ENCODE assay signal across 32 cellular contexts in genomic region chr1:71231751-71232150, GRCh38.
A peak's percentile ranks its signal among the peaks of the same experiment; 100 is the strongest.
DNase-seq lines count a peak whose midpoint lies in the region; ATAC-seq lines count a peak whose summit lies in the region.
"Had no signal": no experiment of that assay in that cellular context is flagged by ENCODE, and none has a peak within 500 bp of the region (broad histone marks: within the 10 kb centered on the region; RNA-seq: fewer than 3 reads in every experiment).

No MANE protein-coding gene starts in this region.

- no peaks in the 10 kb centered on the region for H3K27me3 ChIP-seq in HAP-1 (ENCODE audit: low read depth)
- H3K27me3 ChIP-seq: BLaER1, foreskin keratinocyte, heart left ventricle, neutrophil, right lobe of liver, stomach, thyroid gland, vagina had no signal

- no peak overlapping the region for H3K4me3 ChIP-seq in HAP-1
- H3K4me3 ChIP-seq: BLaER1, heart left ventricle, right lobe of liver, stomach, thyroid gland, vagina had no signal

- in situ Hi-C loops in HAP-1 (cut with MboI; ENCODE audit: low sequenced_read_pairs) = no loop called here

- peak; percentile 23 for DNase-seq in DMS 273 treated with DMSO at 0.1 percent for 48 hours (lab: John Stamatoyannopoulos, UW)
- peak; percentile 26 for DNase-seq in NCI-H1105 treated with DMSO at 0.1 percent for 48 hours (lab: John Stamatoyannopoulos, UW)
- peak; percentile 28 for DNase-seq in astrocyte of the hippocampus (ENCODE audit: low read depth, low spot score)
- peak; percentile 2 for DNase-seq in iris pigment epithelial cell (ENCODE audit: low read depth)
- DNase-seq in Right ventricle myocardium superior = no peak
- no peak for DNase-seq in left lobe of liver (ENCODE audit: low spot score)
- DNase-seq in HAP-1 (ENCODE audit: low spot score in 2 of 2) = no peak
- no peak for DNase-seq in DMS114 treated with DMSO at 0.1 percent for 48 hours (lab: John Stamatoyannopoulos, UW; ENCODE audit: unreplicated experiment)
- DNase-seq: activated CD4-positive, alpha-beta T cell treated with anti-CD3 and anti-CD28 coated beads for 36 hours; activated naive CD4-positive, alpha-beta T cell treated with anti-CD3 and anti-CD28 coated beads, Interleukin-2, amount 50 U/mL, for 16 hours; activated T-cell treated with anti-CD3 and anti-CD28 coated beads for 4 hours; effector CD8-positive, alpha-beta T cell; erythroblast; foreskin keratinocyte; GDM1; heart left ventricle; HFFc6; naive thymus-derived CD4-positive, alpha-beta T cell; NCI-H2029; NCI-H345; NCI-H748 treated with DMSO at 0.1 percent for 48 hours; right lobe of liver; SIG-M5; stimulated activated CD4-positive, alpha-beta T cell treated with anti-CD3 and anti-CD28 coated beads, Interleukin-12 subunit alpha, Interleukin-12 subunit beta, amount 100 ng/mL, for 4 hours; stimulated activated CD4-positive, alpha-beta T cell treated with anti-CD3 and anti-CD28 coated beads, Interleukin-2, amount 100 ng/mL, for 48 hours; stomach; T-helper 9 cell; thyroid gland had no signal

- H3K9me3 ChIP-seq in HAP-1 = no peaks in the 10 kb centered on the region
- H3K9me3 ChIP-seq: BLaER1, heart left ventricle, neutrophil, right lobe of liver, stomach, thyroid gland, vagina had no signal

- H3K36me3 ChIP-seq in HAP-1 (replicated peaks) = no peaks in the 10 kb centered on the region
- H3K36me3 ChIP-seq: BLaER1, heart left ventricle, neutrophil, right lobe of liver, stomach, thyroid gland, vagina had no signal

- intact Hi-C loops in Right ventricle myocardium superior (cut with DNase I) = no loop called here

- ATAC-seq in Right ventricle myocardium superior (ENCODE audit: poor library complexity) (no peak), left lobe of liver (no peak)
- ATAC-seq: activated CD4-positive, alpha-beta T cell treated with anti-CD3 and anti-CD28 coated beads for 36 hours; foreskin keratinocyte; heart left ventricle; naive thymus-derived CD4-positive, alpha-beta T cell; Panc1; right lobe of liver had no signal

- no peaks in the 10 kb centered on the region for H3K4me1 ChIP-seq in HAP-1
- H3K4me1 ChIP-seq: BLaER1, foreskin keratinocyte, heart left ventricle, right lobe of liver, stomach, thyroid gland, vagina had no signal

Comparison
In these comparisons a context has a peak if more than half of its experiments do, and no peak if none do; other contexts are left out.
1. DNase-seq: peak in DMS 273 treated with DMSO at 0.1 percent for 48 hours (single experiment), NCI-H1105 treated with DMSO at 0.1 percent for 48 hours (single experiment), astrocyte of the hippocampus (single experiment) and iris pigment epithelial cell (single experiment); none in Right ventricle myocardium superior (single experiment), left lobe of liver (single experiment), HAP-1 (0 of 2) and DMS114 treated with DMSO at 0.1 percent for 48 hours (single experiment).